ENCODE assay signal across 14 cellular contexts in the genomic region with DNA sequence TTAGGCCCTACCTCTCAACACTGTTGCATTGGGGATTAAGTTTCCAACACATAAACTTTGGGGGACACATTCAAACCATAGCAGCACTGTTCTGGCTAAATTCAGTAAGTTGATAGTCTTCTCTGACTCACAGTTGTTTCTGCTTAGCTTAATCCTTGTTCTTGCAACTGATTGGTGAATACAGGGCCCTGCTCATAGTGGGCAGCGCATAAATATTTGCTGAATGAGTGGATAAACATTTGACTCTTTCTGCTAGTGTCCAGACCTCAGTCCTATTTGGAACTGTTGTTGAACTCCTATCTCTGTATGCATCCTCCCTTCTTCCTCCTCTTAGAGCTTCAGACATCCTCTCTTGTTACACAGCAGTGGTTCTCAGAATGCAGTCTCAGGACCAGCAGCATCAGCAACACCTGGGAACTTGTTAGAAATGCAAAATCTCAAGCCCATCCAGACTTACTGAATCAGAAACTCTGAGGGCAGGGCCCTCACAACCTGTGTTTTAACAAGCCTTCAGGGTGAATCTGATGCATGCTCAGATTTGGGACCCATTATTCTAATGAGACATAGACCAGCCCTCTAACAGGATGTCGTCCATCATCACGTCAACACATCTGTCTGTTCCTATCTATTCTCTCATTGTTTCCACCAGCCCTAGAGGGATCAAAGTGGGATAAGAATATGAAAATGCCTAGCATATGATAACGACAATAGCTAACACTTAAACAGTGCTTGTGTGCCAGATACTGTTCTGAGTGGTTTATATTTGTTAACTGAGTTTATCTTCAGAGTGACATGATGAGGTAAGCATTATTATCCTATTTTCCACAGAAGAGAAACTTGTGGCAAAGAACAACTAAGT. TPM values are rescaled to one million over a fixed set of nuclear protein-coding genes. Genes with fewer than 3 reads are reported as not detected.
A peak's percentile ranks its signal among the peaks of the same experiment; 100 is the strongest.
DNase-seq lines count a peak whose midpoint lies in the region; ATAC-seq, FAIRE-seq and TF ChIP-seq lines count a peak whose summit lies in the region.
"Had no signal": no experiment of that assay in that cellular context is flagged by ENCODE, and none has a peak within 500 bp of the region (broad histone marks: within the 10 kb centered on the region; RNA-seq: fewer than 3 reads in every experiment).

No MANE protein-coding gene starts in this region.

- H3K36me3 ChIP-seq in adipocyte (ENCODE audit: control insufficient read depth, insufficient read depth, low read length, severe bottlenecking) (peaks cover 6% of the 10 kb centered on the region), thoracic aorta (no peaks in the 10 kb centered on the region), SJCRH30 (no peaks in the 10 kb centered on the region)

- ATAC-seq in left ventricle myocardium superior (peak; percentile 80), thoracic aorta (ENCODE audit: insufficient number of reproducible peaks, low FRiP score, low read depth) (peak; percentile 49)

- TF ChIP-seq POLR2A in GM12892 (IDR thresholded peaks at IDR 0.05; ENCODE audit: low read depth, low read length), result no peak

- intact Hi-C loops in left ventricle myocardium superior (cut with micrococcal nuclease), result no loop called here

- H3K27ac ChIP-seq in thoracic aorta (peak overlapping the region; percentile 30 to 67), SJCRH30 (no peak overlapping the region)
- H3K27ac ChIP-seq: PC-9, testis had no signal

- H3K9me3 ChIP-seq in adipocyte (ENCODE audit: control insufficient read depth, low read length) (no peaks in the 10 kb centered on the region), thoracic aorta (no peaks in the 10 kb centered on the region), SJCRH30 (replicated peaks) (no peaks in the 10 kb centered on the region)
- H3K9me3 ChIP-seq: testis had no signal

- no peak for FAIRE-seq in GM12892 (lab: Jason Lieb, UNC)
- FAIRE-seq: GM12891, H1 had no signal

- TF ChIP-seq CTCF in thoracic aorta (IDR thresholded peaks at IDR 0.05), result no peak

- DNase-seq in HCEC 1CT (peak; percentile 90), adipocyte (ENCODE audit: low read depth) (peak; percentile 80), left ventricle myocardium superior (no peak), thoracic aorta (ENCODE audit: low spot score) (no peak), SJCRH30 (no peak), GM12892 (ENCODE audit: insufficient read length) (no peak)
- DNase-seq in activated effector memory CD4-positive, alpha-beta T cell treated with Interleukin-2 at 50 U/mL for 16 hours, result no peak
- DNase-seq: activated naive CD8-positive, alpha-beta T cell treated with anti-CD3 and anti-CD28 coated beads for 36 hours; hypothalamus; KG1; PC-9; testis had no signal

- H3K9ac ChIP-seq in adipocyte (ENCODE audit: low read length), result no peak overlapping the region

- H3K4me1 ChIP-seq in adipocyte (ENCODE audit: control insufficient read depth, insufficient read depth, low read length), result peaks cover 28% of the 10 kb centered on the region
- H3K4me1 ChIP-seq in thoracic aorta (ENCODE audit: control insufficient read depth in 1 of 2, low read depth in 2 of 2), result peaks cover 5 to 32% of the 10 kb centered on the region in 2 donors
- no peaks in the 10 kb centered on the region for H3K4me1 ChIP-seq in SJCRH30
- H3K4me1 ChIP-seq: testis had no signal

- H3K4me3 ChIP-seq in adipocyte (ENCODE audit: low read length), result no peak overlapping the region
- H3K4me3 ChIP-seq in thoracic aorta, result no peak overlapping the region
- no peak overlapping the region for H3K4me3 ChIP-seq in SJCRH30
- H3K4me3 ChIP-seq: PC-9, testis had no signal

- H3K27me3 ChIP-seq in adipocyte (replicated peaks; ENCODE audit: control insufficient read depth, insufficient read depth, low read length) (no peaks in the 10 kb centered on the region), thoracic aorta (replicated peaks; ENCODE audit: insufficient read depth) (no peaks in the 10 kb centered on the region), SJCRH30 (no peaks in the 10 kb centered on the region)
- H3K27me3 ChIP-seq: testis had no signal

RNA-seq across cellular contexts. Expression of gene SPON1, which starts 22.3 kb away (rescaled TPM):
- total RNA-seq in left ventricle myocardium superior, result 3.4 TPM
- total RNA-seq in thoracic aorta, result 10 to 100 TPM; 20.6 to 48.5 TPM
- not detected in 2 replicates for total RNA-seq in SJCRH30 (2014; rRNA removed; shearing (Covaris generic))
- polyA plus RNA-seq in GM12892 (2012; ENCODE audit: missing spikeins), result 0.74 TPM

Comparison
In these comparisons a context has a peak if more than half of its experiments do, and no peak if none do; other contexts are left out.
1. DNase-seq: peak in HCEC 1CT (single experiment) and adipocyte (single experiment); none in left ventricle myocardium superior (single experiment), thoracic aorta (single experiment), SJCRH30 (0 of 2), activated effector memory CD4-positive, alpha-beta T cell treated with Interleukin-2 at 50 U/mL for 16 hours (single experiment) and GM12892 (single experiment).